In genomic region chr4:181646864-181647263, GRCh38 we compare ENCODE assay signal across 30 cellular contexts.
A peak's percentile ranks its signal among the peaks of the same experiment; 100 is the strongest.
DNase-seq lines count a peak whose midpoint lies in the region; ATAC-seq and TF ChIP-seq lines count a peak whose summit lies in the region.
"Had no signal": no experiment of that assay in that cellular context is flagged by ENCODE, and none has a peak within 500 bp of the region (broad histone marks: within the 10 kb centered on the region; RNA-seq: fewer than 3 reads in every experiment).

No MANE protein-coding gene starts in this region.

- peak; percentile 31 for DNase-seq in HT1080 (ENCODE audit: low read depth)
- peak; percentile 12 for DNase-seq in fibroblast of peridontal ligament (ENCODE audit: extremely low read depth)
- DNase-seq in activated CD4-positive, alpha-beta T cell treated with anti-CD3 and anti-CD28 coated beads, Interleukin-2, amount 10 ng/mL, durations not matched to agents 24 days and 14 days: no peak
- no peak for DNase-seq in NCI-H1417 (lab: John Stamatoyannopoulos, UW)
- no peak for DNase-seq in middle frontal gyrus (ENCODE audit: extremely low spot score, low spot score)
- DNase-seq: activated CD4-positive, alpha-beta T cell treated with anti-CD3 and anti-CD28 coated beads for 4 hours; activated CD8-positive, alpha-beta memory T cell treated with anti-CD3 and anti-CD28 coated beads for 24 hours; activated gamma-delta T cell; activated naive CD8-positive, alpha-beta T cell treated with anti-CD3 and anti-CD28 coated beads, Interleukin-2, amount 10 ng/mL, durations not matched to agents 7 days and 5 days; activated T-cell treated with anti-CD3 and anti-CD28 coated beads, Interleukin-2, amount 50 U/mL, for 1 hour; BE2C; CD8-positive, alpha-beta memory T cell; DMS 273 treated with DMSO at 0.1 percent for 48 hours; GDM1; glutamatergic neuron; kidney; MG63; NCI-H1105 treated with DMSO at 0.1 percent for 48 hours; NCI-H2029; Peyer's patch; stimulated activated CD4-positive, alpha-beta T cell treated with anti-CD3 and anti-CD28 coated beads, Interleukin-4, amount 100 ng/mL, for 24 hours had no signal

- H3K36me3 ChIP-seq in ACC112 (ENCODE audit: insufficient read depth, low read length): no peaks in the 10 kb centered on the region
- H3K36me3 ChIP-seq: BE2C, MG63, Peyer's patch had no signal

- H3K36me3 Mint-ChIP-seq in activated CD4-positive, alpha-beta T cell treated with anti-CD3 and anti-CD28 coated beads, Interleukin-2, amount 10 ng/mL, durations not matched to agents 24 days and 14 days (ENCODE audit: low read depth): no peaks in the 10 kb centered on the region
- H3K36me3 Mint-ChIP-seq: activated naive CD8-positive, alpha-beta T cell treated with anti-CD3 and anti-CD28 coated beads, Interleukin-2, amount 10 ng/mL, durations not matched to agents 7 days and 5 days; CD8-positive, alpha-beta memory T cell; stimulated activated effector memory CD8-positive, alpha-beta T cell treated with anti-CD3 and anti-CD28 coated beads, Interleukin-12 subunit alpha, Interleukin-12 subunit beta, amount 100 ng/mL, for 72 hours; type B pancreatic cell had no signal

- no peak overlapping the region for H3K27ac Mint-ChIP-seq in activated CD4-positive, alpha-beta T cell treated with anti-CD3 and anti-CD28 coated beads, Interleukin-2, amount 10 ng/mL, durations not matched to agents 24 days and 14 days
- H3K27ac Mint-ChIP-seq: activated naive CD8-positive, alpha-beta T cell treated with anti-CD3 and anti-CD28 coated beads, Interleukin-2, amount 10 ng/mL, durations not matched to agents 7 days and 5 days; CD8-positive, alpha-beta memory T cell; IgD-negative memory B cell; stimulated activated effector memory CD8-positive, alpha-beta T cell treated with anti-CD3 and anti-CD28 coated beads, Interleukin-12 subunit alpha, Interleukin-12 subunit beta, amount 100 ng/mL, for 72 hours; type B pancreatic cell had no signal

- intact Hi-C loops in activated CD4-positive, alpha-beta T cell treated with anti-CD3 and anti-CD28 coated beads, Interleukin-2, amount 10 ng/mL, durations not matched to agents 24 days and 14 days (cut with micrococcal nuclease): no loop called here

- peaks cover 32% of the 10 kb centered on the region for H3K4me1 ChIP-seq in ACC112 (ENCODE audit: control insufficient read depth, insufficient read depth, low read length, unreplicated experiment)
- H3K4me1 ChIP-seq: BE2C, parathyroid adenoma, Peyer's patch had no signal

- H3K27me3 ChIP-seq in ACC112 (ENCODE audit: insufficient read depth, low read length): no peaks in the 10 kb centered on the region
- H3K27me3 ChIP-seq: BE2C, MG63, Peyer's patch had no signal

- H3K9me3 Mint-ChIP-seq in activated CD4-positive, alpha-beta T cell treated with anti-CD3 and anti-CD28 coated beads, Interleukin-2, amount 10 ng/mL, durations not matched to agents 24 days and 14 days: peaks cover 10% of the 10 kb centered on the region

- H3K4me3 ChIP-seq in ACC112 (ENCODE audit: low read depth, low read length): no peak overlapping the region
- H3K4me3 ChIP-seq: Peyer's patch, SK-N-MC had no signal

- ATAC-seq in SK-N-SH treated with all-trans-retinoic acid at 6 μM for 48 hours (peak; percentile 52; the same call in 2 of the 3 replicates), GM21515 (IDR thresholded peaks at IDR 0.05; ENCODE audit: unreplicated experiment) (no peak)
- ATAC-seq: stimulated activated effector memory CD8-positive, alpha-beta T cell treated with anti-CD3 and anti-CD28 coated beads, Interleukin-12 subunit alpha, Interleukin-12 subunit beta, amount 100 ng/mL, for 72 hours had no signal

- no peaks in the 10 kb centered on the region for H3K4me1 Mint-ChIP-seq in activated CD4-positive, alpha-beta T cell treated with anti-CD3 and anti-CD28 coated beads, Interleukin-2, amount 10 ng/mL, durations not matched to agents 24 days and 14 days
- H3K4me1 Mint-ChIP-seq: activated naive CD8-positive, alpha-beta T cell treated with anti-CD3 and anti-CD28 coated beads, Interleukin-2, amount 10 ng/mL, durations not matched to agents 7 days and 5 days; CD8-positive, alpha-beta memory T cell; IgD-negative memory B cell; stimulated activated effector memory CD8-positive, alpha-beta T cell treated with anti-CD3 and anti-CD28 coated beads, Interleukin-12 subunit alpha, Interleukin-12 subunit beta, amount 100 ng/mL, for 72 hours had no signal

- H3K27ac ChIP-seq in ACC112 (ENCODE audit: low read depth, low read length): peak overlapping the region; percentile 52
- H3K27ac ChIP-seq: HL-60, parathyroid adenoma, Peyer's patch, SK-N-MC had no signal

- no peaks in the 10 kb centered on the region for H3K79me2 ChIP-seq in ACC112 (ENCODE audit: control insufficient read depth, insufficient read depth, low read length, unreplicated experiment)
- H3K79me2 ChIP-seq: parathyroid adenoma had no signal

- H3K4me3 Mint-ChIP-seq in activated CD4-positive, alpha-beta T cell treated with anti-CD3 and anti-CD28 coated beads, Interleukin-2, amount 10 ng/mL, durations not matched to agents 24 days and 14 days: no peak overlapping the region
- H3K4me3 Mint-ChIP-seq: activated naive CD8-positive, alpha-beta T cell treated with anti-CD3 and anti-CD28 coated beads, Interleukin-2, amount 10 ng/mL, durations not matched to agents 7 days and 5 days; CD8-positive, alpha-beta memory T cell; IgD-negative memory B cell; stimulated activated effector memory CD8-positive, alpha-beta T cell treated with anti-CD3 and anti-CD28 coated beads, Interleukin-12 subunit alpha, Interleukin-12 subunit beta, amount 100 ng/mL, for 72 hours had no signal

- H3K27me3 Mint-ChIP-seq in activated CD4-positive, alpha-beta T cell treated with anti-CD3 and anti-CD28 coated beads, Interleukin-2, amount 10 ng/mL, durations not matched to agents 24 days and 14 days: no peaks in the 10 kb centered on the region
- H3K27me3 Mint-ChIP-seq: activated naive CD8-positive, alpha-beta T cell treated with anti-CD3 and anti-CD28 coated beads, Interleukin-2, amount 10 ng/mL, durations not matched to agents 7 days and 5 days; CD8-positive, alpha-beta memory T cell; IgD-negative memory B cell had no signal

- H2AFZ ChIP-seq in ACC112 (ENCODE audit: low read length, unreplicated experiment): no peak overlapping the region
- H2AFZ ChIP-seq: parathyroid adenoma had no signal

TF ChIP-seq in SK-N-SH treated with all-trans-retinoic acid at 6 μM for 48 hours, 23 proteins besides CTCF, POLR2A, EP300 and RAD21:
- no peak for TF ChIP-seq OSR1 (CRISPR knock-in tag; IDR thresholded peaks at IDR 0.05)

Comparison
In these comparisons a context has a peak if more than half of its experiments do, and no peak if none do; other contexts are left out.
1. DNase-seq: peak in HT1080 (single experiment) and fibroblast of peridontal ligament (single experiment); none in activated CD4-positive, alpha-beta T cell treated with anti-CD3 and anti-CD28 coated beads, Interleukin-2, amount 10 ng/mL, durations not matched to agents 24 days and 14 days (single experiment), NCI-H1417 (0 of 3) and middle frontal gyrus (single experiment).